In the genomic region with DNA sequence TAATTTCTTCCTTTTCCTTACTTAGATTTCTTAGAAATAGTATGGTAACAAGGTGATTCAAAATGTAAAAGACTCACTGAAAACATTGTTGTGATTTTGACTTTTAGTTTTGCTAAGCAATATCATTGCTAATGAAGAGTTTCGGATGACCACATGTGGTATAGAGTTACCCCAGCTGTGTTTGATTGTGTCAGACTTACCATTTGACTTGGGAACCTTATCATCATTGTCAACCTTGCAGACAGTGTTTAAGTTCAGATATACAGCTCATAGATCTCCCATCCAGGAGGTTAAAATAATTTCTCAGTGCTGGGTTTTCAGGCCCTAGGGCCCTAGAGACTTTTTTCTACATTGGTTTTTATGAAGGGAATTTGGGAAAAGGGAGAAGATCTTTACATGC, we compare ENCODE assay signal across 1 cellular context.
TF ChIP-seq lines count a peak whose summit lies in the region.

No MANE protein-coding gene starts in this region.

TF ChIP-seq in HCT116, 20 proteins besides CTCF, POLR2A, EP300 and RAD21:
- no peak for TF ChIP-seq CBX3 (IDR thresholded peaks at IDR 0.05; ENCODE audit: low read depth)
- TF ChIP-seq ZFX (IDR thresholded peaks at IDR 0.05): no peak
- no peak for TF ChIP-seq EGR1 (IDR thresholded peaks at IDR 0.05; ENCODE audit: low read depth)
- TF ChIP-seq ELF1 (IDR thresholded peaks at IDR 0.05; ENCODE audit: borderline replicate concordance, low read depth): no peak
- TF ChIP-seq POLR2AphosphoS5 (IDR thresholded peaks at IDR 0.05; ENCODE audit: low read depth, low read length): no peak
- TF ChIP-seq YY1 (IDR thresholded peaks at IDR 0.05; ENCODE audit: extremely low read depth, insufficient replicate concordance, low read depth, low read length): no peak
